Comparison of ENCODE assay signal across 1 cellular context in genomic region chr14:104283197-104284106, GRCh38.
TF ChIP-seq lines count a peak whose summit lies in the region.

No MANE protein-coding gene starts in this region.

TF ChIP-seq in HEK293, 187 proteins besides CTCF, POLR2A, EP300 and RAD21 (continued from another document and continues in another):
- TF ChIP-seq ZNF362 (tag by site-specific recombination; IDR thresholded peaks at IDR 0.05) (no peak), OSR2 (tag by site-specific recombination; IDR thresholded peaks at IDR 0.05) (peak; percentile 67), ZNF843 (tag by site-specific recombination; IDR thresholded peaks at IDR 0.05) (peak; percentile 16; the same call in 1 of the 2 replicates), ZNF133 (tag by site-specific recombination; IDR thresholded peaks at IDR 0.05) (no peak), ZNF560 (tag by site-specific recombination; IDR thresholded peaks at IDR 0.05; ENCODE audit: borderline replicate concordance) (no peak), ZNF148 (tag by site-specific recombination; IDR thresholded peaks at IDR 0.05; ENCODE audit: borderline replicate concordance) (no peak), ZFP41 (tag by site-specific recombination; IDR thresholded peaks at IDR 0.05; ENCODE audit: borderline replicate concordance) (no peak), ZBTB49 (tag by site-specific recombination; IDR thresholded peaks at IDR 0.05; ENCODE audit: low read depth) (no peak), ZBTB20 (tag by site-specific recombination; IDR thresholded peaks at IDR 0.05) (peak; percentile 17; the same call in 1 of the 2 replicates), ZNF202 (tag by site-specific recombination; IDR thresholded peaks at IDR 0.05; ENCODE audit: borderline replicate concordance) (no peak), ZNF473 (tag by site-specific recombination; IDR thresholded peaks at IDR 0.05) (no peak), ZBTB11 (tag by site-specific recombination; conservative IDR thresholded peaks at IDR 0.05; ENCODE audit: low read depth) (no peak), ZNF561 (tag by site-specific recombination; IDR thresholded peaks at IDR 0.05; ENCODE audit: borderline replicate concordance) (no peak), ZXDB (tag by site-specific recombination; IDR thresholded peaks at IDR 0.05) (no peak), GLI4 (tag by site-specific recombination; IDR thresholded peaks at IDR 0.05) (no peak), ZNF350 (tag by site-specific recombination; IDR thresholded peaks at IDR 0.05) (no peak), YY1 (tag by site-specific recombination; IDR thresholded peaks at IDR 0.05) (no peak), ZBTB1 (tag by site-specific recombination; IDR thresholded peaks at IDR 0.05) (no peak), PRDM4 (tag by site-specific recombination; IDR thresholded peaks at IDR 0.05) (peak; percentile 83), ZNF146 (tag by site-specific recombination; IDR thresholded peaks at IDR 0.05) (no peak), ZNF660 (tag by site-specific recombination; IDR thresholded peaks at IDR 0.05) (no peak), SETDB1 (IDR thresholded peaks at IDR 0.05; ENCODE audit: insufficient read length, low read length) (no peak), ZSCAN30 (tag by site-specific recombination; IDR thresholded peaks at IDR 0.05) (0 out of 2 replicates have a peak, but pooled peaks have one; percentile 38), ZNF529 (tag by site-specific recombination; IDR thresholded peaks at IDR 0.05; ENCODE audit: insufficient replicate concordance) (no peak), ZNF423 (tag by site-specific recombination; IDR thresholded peaks at IDR 0.05) (no peak), BCL6B (tag by site-specific recombination; IDR thresholded peaks at IDR 0.05) (no peak), ZBTB26 (tag by site-specific recombination; optimal IDR thresholded peaks at IDR 0.05) (no peak), ZNF514 (tag by site-specific recombination; IDR thresholded peaks at IDR 0.05) (no peak), ZNF112 (tag by site-specific recombination; IDR thresholded peaks at IDR 0.05) (no peak), ZNF18 (tag by site-specific recombination; IDR thresholded peaks at IDR 0.05) (no peak), ZNF701 (tag by site-specific recombination; IDR thresholded peaks at IDR 0.05) (no peak), SCRT1 (tag by site-specific recombination; IDR thresholded peaks at IDR 0.05; ENCODE audit: borderline replicate concordance) (peak; percentile 44; the same call in 1 of the 2 replicates), ZNF426 (tag by site-specific recombination; IDR thresholded peaks at IDR 0.05) (no peak), GLIS1 (tag by site-specific recombination; IDR thresholded peaks at IDR 0.05) (peak; percentile 78), ZFP69B (tag by site-specific recombination; IDR thresholded peaks at IDR 0.05) (no peak), KLF9 (tag by site-specific recombination; IDR thresholded peaks at IDR 0.05; ENCODE audit: low read depth) (peak; percentile 31; the same call in 1 of the 2 replicates), ZNF404 (tag by site-specific recombination; IDR thresholded peaks at IDR 0.05) (no peak), KLF1 (tag by site-specific recombination; IDR thresholded peaks at IDR 0.05) (no peak), KLF8 (tag by site-specific recombination; IDR thresholded peaks at IDR 0.05) (no peak), BCL11A (tag by site-specific recombination; IDR thresholded peaks at IDR 0.05; ENCODE audit: low read depth) (no peak), ZNF416 (tag by site-specific recombination; IDR thresholded peaks at IDR 0.05) (no peak), ZNF132 (tag by site-specific recombination; IDR thresholded peaks at IDR 0.05; ENCODE audit: borderline replicate concordance) (no peak), ZNF837 (tag by site-specific recombination; IDR thresholded peaks at IDR 0.05) (no peak), ZBTB8A (tag by site-specific recombination; IDR thresholded peaks at IDR 0.05) (peak; percentile 40), HOXC10 (CRISPR knock-in tag; IDR thresholded peaks at IDR 0.05) (no peak), ZNF776 (tag by site-specific recombination; IDR thresholded peaks at IDR 0.05; ENCODE audit: borderline replicate concordance) (no peak), TCF7L2 (IDR thresholded peaks at IDR 0.05; ENCODE audit: borderline replicate concordance, low read depth, low read length) (no peak), OVOL3 (tag by site-specific recombination; IDR thresholded peaks at IDR 0.05) (no peak), ZNF398 (tag by site-specific recombination; IDR thresholded peaks at IDR 0.05) (no peak), ZNF274 (IDR thresholded peaks at IDR 0.05; ENCODE audit: low read length) (no peak), ZNF274 (tag by site-specific recombination; IDR thresholded peaks at IDR 0.05; ENCODE audit: borderline replicate concordance) (no peak), ZNF174 (tag by site-specific recombination; IDR thresholded peaks at IDR 0.05) (no peak)
